ENCODE assay signal across 1 cellular context in genomic region chr16:30459456-30459855, GRCh38.
TF ChIP-seq lines count a peak whose summit lies in the region.

No MANE protein-coding gene starts in this region.

TF ChIP-seq in GM12878, 131 proteins besides CTCF, POLR2A, EP300 and RAD21:
- TF ChIP-seq NR2C1 (IDR thresholded peaks at IDR 0.05) (0 out of 2 replicates have a peak, but pooled peaks have one; percentile 8), CREB1 (IDR thresholded peaks at IDR 0.05; ENCODE audit: low read depth) (no peak), EED (IDR thresholded peaks at IDR 0.05; ENCODE audit: low read depth) (no peak), CBX5 (IDR thresholded peaks at IDR 0.05; ENCODE audit: low read depth) (0 out of 2 replicates have a peak, but pooled peaks have one; percentile 12), ZNF384 (IDR thresholded peaks at IDR 0.05; ENCODE audit: borderline replicate concordance, low read depth, low read length) (peak; percentile 23; the same call in 1 of the 2 replicates)
TF ChIP-seq in GM12878: peak in this region for 3.
